14 cellular contexts compared by ENCODE assay signal in genomic region chr9:134816264-134816663, GRCh38.
DNase-seq lines count a peak whose midpoint lies in the region; ATAC-seq and TF ChIP-seq lines count a peak whose summit lies in the region.
"Had no signal": no experiment of that assay in that cellular context is flagged by ENCODE, and none has a peak within 500 bp of the region (broad histone marks: within the 10 kb centered on the region; RNA-seq: fewer than 3 reads in every experiment).

No MANE protein-coding gene starts in this region.

- H2BK20ac ChIP-seq in IMR-90 (ENCODE audit: low read depth, low read length): peak overlapping the region; percentile 70; the same call in 1 of the 2 replicates

- no peak overlapping the region for H3K56ac ChIP-seq in IMR-90 (ENCODE audit: extremely low read depth, insufficient read depth, low read length)

- H3K4ac ChIP-seq in IMR-90 (ENCODE audit: low read depth, low read length): peak overlapping the region; percentile 78
- peak overlapping the region; percentile 14 for H3K4ac ChIP-seq in neuronal stem cell (ENCODE audit: low read length)

- TF ChIP-seq CTCF in IMR-90 (conservative IDR thresholded peaks at IDR 0.05; ENCODE audit: low read depth, low read length) (no peak), chondrocyte (IDR thresholded peaks at IDR 0.05) (no peak), body of pancreas (IDR thresholded peaks at IDR 0.05) (no peak)

- peaks cover 60% of the 10 kb centered on the region for H3K4me1 Mint-ChIP-seq in chondrocyte (ENCODE audit: low read depth)
- H3K4me1 Mint-ChIP-seq: CD4-positive, alpha-beta memory T cell had no signal

- H3K18ac ChIP-seq in IMR-90 (ENCODE audit: low read depth, low read length) (0 out of 2 replicates have a peak overlapping the region, but pooled peaks have one; percentile 21), neuronal stem cell (ENCODE audit: low read length) (peak overlapping the region; percentile 27)

- H2BK12ac ChIP-seq in neuronal stem cell (ENCODE audit: low read length): no peak overlapping the region

- H3K9me3 ChIP-seq in IMR-90 (ENCODE audit: control insufficient read depth, insufficient read depth, low read length) (no peaks in the 10 kb centered on the region), neuronal stem cell (replicated peaks in 1 of 2; ENCODE audit: control insufficient read depth in 2 of 2, insufficient read depth in 1 of 2, low read depth in 1 of 2, low read length in 2 of 2) (no peaks in the 10 kb centered on the region), body of pancreas (no peaks in the 10 kb centered on the region)
- H3K9me3 ChIP-seq: Caco-2 had no signal

- H4K5ac ChIP-seq in IMR-90 (ENCODE audit: low read depth, low read length): no peak overlapping the region

- WGBS in IMR-90 (ENCODE audit: extremely low coverage in 2 of 2, insufficient read length in 1 of 2), 2 experiments: 93% methylated on average over 9 of the region's 16 CpGs; no CpG with 5 or more reads in 1 of the 2 experiments
- WGBS in neuronal stem cell (ENCODE audit: extremely low coverage in 2 of 2, insufficient read length in 2 of 2, insufficient replicate concordance in 1 of 2), 2 donors: no CpG with 5 or more reads among the region's 16 CpGs
- WGBS in body of pancreas, 2 donors: 69 to 77% methylated on average over 15 to 16 of the region's 16 CpGs

- H3K9me1 ChIP-seq in IMR-90 (ENCODE audit: insufficient read depth, low read length): peaks cover 46% of the 10 kb centered on the region

- H3K23ac ChIP-seq in IMR-90 (ENCODE audit: low read depth, low read length) (no peak overlapping the region), neuronal stem cell (ENCODE audit: low read depth, low read length, poor library complexity) (peak overlapping the region; percentile 75)

- DNase-seq in IMR-90 (no peak), chondrocyte (ENCODE audit: low spot score) (peak; percentile 79), neuronal stem cell (ENCODE audit: low spot score) (no peak), body of pancreas (no peak), occipital lobe (lab: John Stamatoyannopoulos, UW) (no peak), mesenteric fat pad (ENCODE audit: low spot score) (no peak)
- DNase-seq: C1 segment of cervical spinal cord; Caco-2; CD4-positive, alpha-beta memory T cell; DMS153; DND-41; H9 had no signal

- H4K91ac ChIP-seq in IMR-90 (ENCODE audit: insufficient read depth, low read depth, low read length) (peak overlapping the region; percentile 51), neuronal stem cell (ENCODE audit: low read depth, low read length, poor library complexity) (peak overlapping the region; percentile 81)

- H3K27me3 ChIP-seq in IMR-90 (ENCODE audit: control insufficient read depth, insufficient read depth, low read length) (no peaks in the 10 kb centered on the region), neuronal stem cell (ENCODE audit: control insufficient read depth in 3 of 3, insufficient read depth in 3 of 3, low read depth in 1 of 3, low read length in 3 of 3) (no peaks in the 10 kb centered on the region), body of pancreas (no peaks in the 10 kb centered on the region)

- no peak overlapping the region for H3K9ac ChIP-seq in IMR-90 (ENCODE audit: low read depth, low read length)
- H3K9ac ChIP-seq in neuronal stem cell (ENCODE audit: low read depth, low read length, poor library complexity): no peak overlapping the region

- H3K9me3 Mint-ChIP-seq in chondrocyte (ENCODE audit: low read depth): no peaks in the 10 kb centered on the region
- H3K9me3 Mint-ChIP-seq: GM23338, H9 had no signal

- peaks cover 28% of the 10 kb centered on the region for H3K4me1 ChIP-seq in IMR-90 (ENCODE audit: control insufficient read depth, insufficient read depth, low read length)
- peaks cover 0 to 13% of the 10 kb centered on the region in 2 donors for H3K4me1 ChIP-seq in neuronal stem cell (ENCODE audit: control insufficient read depth in 2 of 2, insufficient read depth in 1 of 2, low read depth in 1 of 2, low read length in 2 of 2)
- no peaks in the 10 kb centered on the region for H3K4me1 ChIP-seq in body of pancreas
- H3K4me1 ChIP-seq: Caco-2 had no signal

- ATAC-seq in IMR-90 (ENCODE audit: low read depth) (no peak), body of pancreas (no peak)
- ATAC-seq: GM23338, HCT116 had no signal

- no peak for TF ChIP-seq RAD21 in IMR-90 (IDR thresholded peaks at IDR 0.05; ENCODE audit: low read length)

- no peak overlapping the region for H3K4me3 Mint-ChIP-seq in chondrocyte (ENCODE audit: unreplicated experiment)
- H3K4me3 Mint-ChIP-seq: CD4-positive, alpha-beta memory T cell; GM23338; H9 had no signal

- H3K79me1 ChIP-seq in IMR-90 (ENCODE audit: low read depth in 1 of 2, low read length in 2 of 2) (peaks cover 15 to 89% of the 10 kb centered on the region in 2 experiments), neuronal stem cell (ENCODE audit: low read depth, low read length) (no peaks in the 10 kb centered on the region)

- CTCF ChIA-PET in IMR-90 (lab: Yijun Ruan, JAX): no interaction called here

- H2BK15ac ChIP-seq in IMR-90 (ENCODE audit: low read depth, low read length) (peak overlapping the region; percentile 67; the same call in 2 of the 3 replicates), neuronal stem cell (ENCODE audit: low read length) (peak overlapping the region; percentile 72)

- H3K27ac ChIP-seq in IMR-90 (ENCODE audit: insufficient read depth, low read length): peak overlapping the region; percentile 48; the same call in 1 of the 2 replicates
- no peak overlapping the region for H3K27ac ChIP-seq in neuronal stem cell (replicated peaks; ENCODE audit: low read length)
- no peak overlapping the region for H3K27ac ChIP-seq in body of pancreas

- H2BK120ac ChIP-seq in IMR-90 (ENCODE audit: low read depth, low read length) (peak overlapping the region; percentile 54), neuronal stem cell (ENCODE audit: low read depth, low read length) (peak overlapping the region; percentile 76)

- H2AK5ac ChIP-seq in IMR-90 (ENCODE audit: low read depth, low read length) (peak overlapping the region; percentile 83), neuronal stem cell (ENCODE audit: low read depth, low read length) (peak overlapping the region; percentile 3)

- H3K36me3 ChIP-seq in IMR-90 (ENCODE audit: control insufficient read depth, insufficient read depth, low read length) (peaks cover 91% of the 10 kb centered on the region), neuronal stem cell (replicated peaks in 1 of 2; ENCODE audit: control insufficient read depth in 2 of 2, insufficient read depth in 2 of 2, low read length in 2 of 2) (peaks cover 0 to 3% of the 10 kb centered on the region in 2 donors), body of pancreas (replicated peaks in 1 of 2; ENCODE audit: insufficient read depth in 1 of 2, low read depth in 2 of 2) (no peaks in the 10 kb centered on the region)

- peaks cover 11% of the 10 kb centered on the region for H4K20me1 ChIP-seq in IMR-90 (ENCODE audit: insufficient read depth, low read length)

- intact Hi-C loops in IMR-90 (cut with micrococcal nuclease) (no loop called here), body of pancreas (cut with DNase I) (no loop called here)

- H3K4me2 ChIP-seq in IMR-90 (ENCODE audit: low read depth, low read length) (no peak overlapping the region), neuronal stem cell (ENCODE audit: insufficient read depth, low read length, poor library complexity, severe bottlenecking) (no peak overlapping the region)
- H3K4me2 ChIP-seq: GM23338 had no signal

- BruUV-seq in IMR-90 (replicated peaks; lab: Mats Ljungman, UMichigan): no TSS peak

- H2AFZ ChIP-seq in IMR-90 (replicated peaks; ENCODE audit: low read length, poor library complexity): peak overlapping the region; percentile 27
- no peak overlapping the region for H2AFZ ChIP-seq in neuronal stem cell (ENCODE audit: low read length)
- H2AFZ ChIP-seq: GM23338 had no signal

- in situ Hi-C loops in IMR-90 (cut with MboI; ENCODE audit: low sequenced_read_pairs): no loop called here

- peak overlapping the region in 1 of 2 experiments; percentile 34; a peak in 1 of 4 replicates for H4K8ac ChIP-seq in IMR-90 (ENCODE audit: low read depth in 2 of 2, low read length in 2 of 2)
- H4K8ac ChIP-seq in neuronal stem cell (ENCODE audit: low read depth, low read length): no peak overlapping the region

- H2AK9ac ChIP-seq in IMR-90 (replicated peaks; ENCODE audit: low read depth, low read length, poor library complexity): peak overlapping the region; percentile 60

- H3K4me3 ChIP-seq in IMR-90 (ENCODE audit: insufficient read depth, low read depth, low read length) (no peak overlapping the region), neuronal stem cell (ENCODE audit: low read length in 2 of 2) (no peak overlapping the region), body of pancreas (no peak overlapping the region)
- H3K4me3 ChIP-seq: GM23338 had no signal

- dilution Hi-C loops in IMR-90 (cut with HindIII; ENCODE audit: low sequenced_read_pairs, unreplicated experiment): no loop called here

- H2BK5ac ChIP-seq in IMR-90 (ENCODE audit: low read depth, low read length, poor library complexity, severe bottlenecking) (peak overlapping the region; percentile 99), neuronal stem cell (ENCODE audit: low read length) (no peak overlapping the region)

- H3K27ac Mint-ChIP-seq in chondrocyte (ENCODE audit: unreplicated experiment): peak overlapping the region; percentile 77
- H3K27ac Mint-ChIP-seq: CD4-positive, alpha-beta memory T cell; GM23338; H9 had no signal

- peaks cover 55% of the 10 kb centered on the region for H3K36me3 Mint-ChIP-seq in chondrocyte (ENCODE audit: low read depth)
- H3K36me3 Mint-ChIP-seq: CD4-positive, alpha-beta memory T cell had no signal

- POLR2A ChIA-PET in IMR-90 (lab: Charles Lee; ENCODE audit: unreplicated experiment): no interaction called here

- TF ChIP-seq POLR2A in IMR-90 (IDR thresholded peaks at IDR 0.05; ENCODE audit: low read depth, low read length) (no peak), body of pancreas (IDR thresholded peaks at IDR 0.05) (no peak)

- H3K14ac ChIP-seq in IMR-90 (replicated peaks; ENCODE audit: low read depth, low read length) (no peak overlapping the region), neuronal stem cell (ENCODE audit: low read length) (peak overlapping the region; percentile 44)

- H3K27me3 Mint-ChIP-seq in chondrocyte (ENCODE audit: low read depth): no peaks in the 10 kb centered on the region

TF ChIP-seq in IMR-90, 13 proteins besides CTCF, POLR2A, EP300 and RAD21 (continues in another document):
- no peak for TF ChIP-seq ELK1 (IDR thresholded peaks at IDR 0.05; ENCODE audit: borderline replicate concordance, low read depth, low read length)
- TF ChIP-seq NFE2L2 (IDR thresholded peaks at IDR 0.05; ENCODE audit: low read depth, low read length): no peak
- no peak for TF ChIP-seq SMC3 (IDR thresholded peaks at IDR 0.05; ENCODE audit: low read depth, low read length)
- no peak for TF ChIP-seq CEBPB (IDR thresholded peaks at IDR 0.05; ENCODE audit: low read depth, low read length)
